9 cellular contexts compared by ENCODE assay signal in genomic region chr7:39908141-39908540, GRCh38.
"Had no signal": no experiment of that assay in that cellular context is flagged by ENCODE, and none has a peak within 500 bp of the region (broad histone marks: within the 10 kb centered on the region; RNA-seq: fewer than 3 reads in every experiment).

No MANE protein-coding gene starts in this region.

- H3K4me2 ChIP-seq: GM23338 had no signal

- ATAC-seq: GM23338, HCT116 had no signal

- H3K4me3 ChIP-seq: GM23248, GM23338, HAP-1 had no signal

- H3K4me1 Mint-ChIP-seq: GM23338, H9 had no signal

- H3K36me3 ChIP-seq: HAP-1 had no signal

- H3K4me1 ChIP-seq: HAP-1 had no signal

- H3K27ac Mint-ChIP-seq: GM23338, H9, HFFc6 had no signal

- H3K9ac ChIP-seq: GM23248 had no signal

- H3K4me3 Mint-ChIP-seq: GM23338, H9, HFFc6 had no signal

- H2AFZ ChIP-seq: GM23248 had no signal

- H3K27ac ChIP-seq: GM23248 had no signal

- DNase-seq: GM23248, GOT3, H7, H9, HCEC 1CT, HFFc6 had no signal
